In genomic region chr17:81516439-81516838, GRCh38 we compare ENCODE assay signal across 8 cellular contexts. TPM values are rescaled to one million over a fixed set of nuclear protein-coding genes. Genes with fewer than 3 reads are reported as not detected.
DNase-seq lines count a peak whose midpoint lies in the region; ATAC-seq and TF ChIP-seq lines count a peak whose summit lies in the region.

No MANE protein-coding gene starts in this region.

- peaks cover 4% of the 10 kb centered on the region; the same call in 1 of the 2 replicates for H3K36me3 ChIP-seq in KMS-11 (ENCODE audit: insufficient read depth)
- peaks cover 4% of the 10 kb centered on the region for H3K36me3 ChIP-seq in effector memory CD4-positive, alpha-beta T cell (ENCODE audit: control insufficient read depth, insufficient read depth, low read length)

- H3K4me3 Mint-ChIP-seq in chondrocyte (ENCODE audit: unreplicated experiment), result peak overlapping the region; percentile 87
- H3K4me3 Mint-ChIP-seq in naive thymus-derived CD8-positive, alpha-beta T cell, result peak overlapping the region; percentile 8 to 98 (median 88)

- H3K27me3 Mint-ChIP-seq in chondrocyte (ENCODE audit: low read depth), result no peaks in the 10 kb centered on the region
- no peaks in the 10 kb centered on the region for H3K27me3 Mint-ChIP-seq in naive thymus-derived CD8-positive, alpha-beta T cell

- no peak for DNase-seq in AG10803 (ENCODE audit: low read depth)
- peak; percentile 82 for DNase-seq in chondrocyte (ENCODE audit: low spot score)
- DNase-seq in naive thymus-derived CD8-positive, alpha-beta T cell, result peak in 1 of 10 donors; percentile 55
- no peak for DNase-seq in omental fat pad (ENCODE audit: low spot score)
- DNase-seq in dermis blood vessel endothelial cell, result no peak
- DNase-seq in SIG-M5 (lab: John Stamatoyannopoulos, UW), result no peak
- DNase-seq in effector memory CD4-positive, alpha-beta T cell, result no peak

- H3K27ac Mint-ChIP-seq in chondrocyte (ENCODE audit: unreplicated experiment), result peak overlapping the region; percentile 84
- H3K27ac Mint-ChIP-seq in naive thymus-derived CD8-positive, alpha-beta T cell, result peak overlapping the region in 9 of 10 donors; percentile 17 to 94 (median 87)

- H3K4me2 ChIP-seq in KMS-11, result peak overlapping the region; percentile 61; the same call in 1 of the 2 replicates

- peaks cover 8% of the 10 kb centered on the region for H3K4me1 ChIP-seq in KMS-11 (ENCODE audit: low read depth, poor library complexity, severe bottlenecking)
- peaks cover 44% of the 10 kb centered on the region for H3K4me1 ChIP-seq in effector memory CD4-positive, alpha-beta T cell (ENCODE audit: control insufficient read depth, insufficient read depth, low read length, poor library complexity, severe bottlenecking)

- POLR2A ChIA-PET in naive thymus-derived CD8-positive, alpha-beta T cell (lab: Charles Lee), result interaction anchor here (0.5 to 10.9 kb wide), 7 partner anchors 9 to 167 kb away, joined by 3 to 176 read pairs (median 5); partner anchors contain the start of genes ARL16 and FAAP100

- no peak overlapping the region for H2AFZ ChIP-seq in KMS-11 (ENCODE audit: low read depth)

- no peak for ATAC-seq in naive thymus-derived CD8-positive, alpha-beta T cell
- no peak for ATAC-seq in omental fat pad (ENCODE audit: low FRiP score)

- peaks cover 11% of the 10 kb centered on the region for H3K79me2 ChIP-seq in KMS-11 (ENCODE audit: insufficient read depth, low read depth)

- H3K36me3 Mint-ChIP-seq in chondrocyte (ENCODE audit: low read depth), result peaks cover 8% of the 10 kb centered on the region
- peaks cover 4 to 9% (median 8%) of the 10 kb centered on the region in 3 donors for H3K36me3 Mint-ChIP-seq in naive thymus-derived CD8-positive, alpha-beta T cell

- H3K4me3 ChIP-seq in AG10803 (ENCODE audit: low read length), result peak overlapping the region; percentile 83
- H3K4me3 ChIP-seq in KMS-11 (IDR thresholded peaks at IDR 0.05; ENCODE audit: insufficient read depth, low read depth, low read length), result no peak overlapping the region
- H3K4me3 ChIP-seq in effector memory CD4-positive, alpha-beta T cell (ENCODE audit: insufficient read depth, low read depth, low read length, poor library complexity, severe bottlenecking), result no peak overlapping the region

- peaks cover 26% of the 10 kb centered on the region for H3K4me1 Mint-ChIP-seq in chondrocyte (ENCODE audit: low read depth)
- peaks cover 9 to 42% (median 30%) of the 10 kb centered on the region in 4 donors for H3K4me1 Mint-ChIP-seq in naive thymus-derived CD8-positive, alpha-beta T cell

- no peaks in the 10 kb centered on the region for H3K9me3 ChIP-seq in effector memory CD4-positive, alpha-beta T cell (ENCODE audit: control insufficient read depth, low read length)

- no peak overlapping the region for H3K9ac ChIP-seq in KMS-11

- H4K20me1 ChIP-seq in KMS-11 (ENCODE audit: insufficient read depth), result peaks cover 10% of the 10 kb centered on the region; the same call in 1 of the 2 replicates

- H3K9me3 Mint-ChIP-seq in chondrocyte (ENCODE audit: low read depth), result no peaks in the 10 kb centered on the region
- peaks cover 0 to 2% (median 0%) of the 10 kb centered on the region in 9 donors for H3K9me3 Mint-ChIP-seq in naive thymus-derived CD8-positive, alpha-beta T cell

- TF ChIP-seq CTCF in AG10803 (conservative IDR thresholded peaks at IDR 0.05; ENCODE audit: low read length), result no peak
- TF ChIP-seq CTCF in KMS-11 (conservative IDR thresholded peaks at IDR 0.05; ENCODE audit: low read depth, low read length), result no peak
- TF ChIP-seq CTCF in chondrocyte (IDR thresholded peaks at IDR 0.05), result no peak
- no peak for TF ChIP-seq CTCF in omental fat pad (IDR thresholded peaks at IDR 0.05)

- no peak overlapping the region for H3K27ac ChIP-seq in KMS-11
- no peak overlapping the region for H3K27ac ChIP-seq in effector memory CD4-positive, alpha-beta T cell (ENCODE audit: insufficient read depth, low read length, poor library complexity, severe bottlenecking)

- H3K27me3 ChIP-seq in KMS-11 (ENCODE audit: insufficient read depth, low read depth), result peaks cover 9% of the 10 kb centered on the region; the same call in 1 of the 2 replicates
- H3K27me3 ChIP-seq in effector memory CD4-positive, alpha-beta T cell (replicated peaks; ENCODE audit: control insufficient read depth, insufficient read depth, low read length, poor library complexity, severe bottlenecking), result no peaks in the 10 kb centered on the region

RNA-seq across cellular contexts. Expression of gene ACTG1, which starts 3.8 kb away (rescaled TPM):
- 3,639 to 4,575 TPM (median 4,567 TPM) in 3 replicates for total RNA-seq in chondrocyte
- total RNA-seq in naive thymus-derived CD8-positive, alpha-beta T cell, result 1,000 to 10,000 TPM; 1,189 to 1,230 TPM
- 1,000 to 10,000 TPM; 1,334 to 1,669 (median 1,595) TPM for polyA plus RNA-seq in naive thymus-derived CD8-positive, alpha-beta T cell
- 1,000 to 10,000 TPM; 1,930 to 4,437 (median 3,125) TPM for total RNA-seq in omental fat pad
- total RNA-seq in dermis blood vessel endothelial cell, result 6,291 and 7,288 TPM in 2 replicates

RNA-seq across cellular contexts. Expression of gene FSCN2, which starts 11.7 kb away (rescaled TPM):
- total RNA-seq in chondrocyte (4.1 to 6.1 TPM (median 5.3 TPM) in 3 replicates), omental fat pad (under 1 TPM in 3 of 4 donors, not detected in 1; 0.31 to 0.95 (median 0.36) TPM), dermis blood vessel endothelial cell (0.42 and 1.0 TPM in 2 replicates)
- 1 to 10 TPM in 1 of 2 experiments, under 1 TPM in 1; 0.96 to 2.0 TPM for total RNA-seq in naive thymus-derived CD8-positive, alpha-beta T cell
- not detected for polyA plus RNA-seq in naive thymus-derived CD8-positive, alpha-beta T cell

RNA-seq across cellular contexts. Expression of gene FAAP100, which starts 35.7 kb away (rescaled TPM):
- total RNA-seq in chondrocyte, result 39.8 to 62.7 TPM (median 43.1 TPM) in 3 replicates
- 10 to 100 TPM; 52.5 to 55.9 TPM for total RNA-seq in naive thymus-derived CD8-positive, alpha-beta T cell
- polyA plus RNA-seq in naive thymus-derived CD8-positive, alpha-beta T cell, result 10 to 100 TPM in 2 of 3 donors, 1 to 10 TPM in 1; 9.1 to 17.4 (median 11.7) TPM
- total RNA-seq in omental fat pad, result 10 to 100 TPM; 13.9 to 28.0 (median 22.8) TPM
- total RNA-seq in dermis blood vessel endothelial cell, result 26.0 and 27.1 TPM in 2 replicates
